ENCODE assay signal across 33 cellular contexts in the genomic region with DNA sequence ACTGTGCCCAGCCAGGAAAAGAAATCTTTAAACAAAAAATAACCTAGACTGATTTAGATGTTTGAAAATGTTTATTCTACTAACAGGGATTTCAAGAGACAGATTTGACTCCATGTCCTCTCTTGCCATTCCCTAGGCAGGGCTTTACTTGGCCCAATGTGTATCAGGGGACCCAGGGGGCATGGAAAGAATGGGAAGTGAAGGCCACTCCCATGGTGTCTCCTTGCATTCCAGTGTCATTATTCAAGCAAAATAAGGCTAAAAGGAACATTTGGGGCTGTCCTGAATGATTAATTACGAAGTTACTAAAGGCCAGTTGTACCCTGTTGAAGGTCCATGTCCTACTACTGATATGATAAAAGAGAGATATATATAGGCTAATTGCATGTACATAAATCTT.
DNase-seq lines count a peak whose midpoint lies in the region; ATAC-seq, FAIRE-seq and TF ChIP-seq lines count a peak whose summit lies in the region.
"Had no signal": no experiment of that assay in that cellular context is flagged by ENCODE, and none has a peak within 500 bp of the region (broad histone marks: within the 10 kb centered on the region; RNA-seq: fewer than 3 reads in every experiment).

No MANE protein-coding gene starts in this region.

- ATAC-seq in WTC11 (peak; percentile 50), GM21529 (IDR thresholded peaks at IDR 0.05; ENCODE audit: unreplicated experiment) (no peak)
- ATAC-seq: activated naive CD4-positive, alpha-beta T cell treated with anti-CD3 and anti-CD28 coated beads, Interleukin-2, amount 50 U/mL, for 72 hours; activated T-helper 17 cell treated with anti-CD3 and anti-CD28 coated beads, Interleukin-2, amount 50 U/mL, for 72 hours; heart left ventricle; Right ventricle myocardium inferior had no signal

- H3K9me3 ChIP-seq in keratinocyte (ENCODE audit: control insufficient read depth, low read depth, low read length): no peaks in the 10 kb centered on the region
- H3K9me3 ChIP-seq: uterus had no signal

- peaks cover 14% of the 10 kb centered on the region for H3K4me1 ChIP-seq in keratinocyte (ENCODE audit: control insufficient read depth, extremely low read depth, insufficient read depth, low read length)
- H3K4me1 ChIP-seq: uterus had no signal

- peak; percentile 18 for DNase-seq in ELF-1 (ENCODE audit: low read depth, low spot score)
- DNase-seq in WTC11 (ENCODE audit: low spot score): no peak
- no peak for DNase-seq in keratinocyte (ENCODE audit: low read depth, low spot score)
- DNase-seq in progenitor cell of endocrine pancreas (ENCODE audit: low spot score, unreplicated experiment): no peak
- no peak for DNase-seq in substantia nigra (lab: John Stamatoyannopoulos, UW)
- no peak for DNase-seq in GM13977 (ENCODE audit: low spot score)
- DNase-seq in medulla oblongata (ENCODE audit: extremely low spot score): no peak
- DNase-seq: activated CD4-positive, alpha-beta T cell treated with anti-CD3 and anti-CD28 coated beads, Interleukin-2, amount 50 U/mL, for 48 hours; activated CD4-positive, CD25-positive, alpha-beta regulatory T cell; activated CD8-positive, alpha-beta memory T cell treated with anti-CD3 and anti-CD28 coated beads, Interleukin-2, amount 50 U/mL, for 4 hours; aorta; Caco-2; DMS79 treated with DMSO at 0.1 percent for 48 hours; dorsolateral prefrontal cortex; heart left ventricle; IMR-90; MM.1S; NCI-H1417 treated with DMSO at 0.1 percent for 48 hours; NCI-H2081 treated with DMSO at 0.1 percent for 48 hours; NCI-H82; nucleus accumbens; stimulated activated CD4-positive, alpha-beta T cell treated with anti-CD3 and anti-CD28 coated beads, Interleukin-1b, Interleukin-23, amount 100 ng/mL, for 48 hours; SW 1271; T1000; uterus had no signal

- no peaks in the 10 kb centered on the region; the same call in 1 of the 2 replicates for H3K9me3 Mint-ChIP-seq in WTC11
- peaks cover 11% of the 10 kb centered on the region for H3K9me3 Mint-ChIP-seq in progenitor cell of endocrine pancreas (ENCODE audit: low read depth)
- H3K9me3 Mint-ChIP-seq: central memory CD8-positive, alpha-beta T cell had no signal

- POLR2A ChIA-PET in WTC11 (lab: Charles Lee): no interaction called here

- CTCF ChIA-PET in WTC11 (lab: Charles Lee): no interaction called here

- H3K4me1 Mint-ChIP-seq in WTC11: peaks cover 36% of the 10 kb centered on the region
- peaks cover 23% of the 10 kb centered on the region for H3K4me1 Mint-ChIP-seq in progenitor cell of endocrine pancreas (ENCODE audit: low read depth)

- TF ChIP-seq CTCF in WTC11 (IDR thresholded peaks at IDR 0.05): no peak
- TF ChIP-seq CTCF in keratinocyte (optimal IDR thresholded peaks at IDR 0.05 in 1 of 3, IDR thresholded peaks at IDR 0.05 in 1 of 3, conservative IDR thresholded peaks at IDR 0.05 in 1 of 3; ENCODE audit: extremely low read depth in 1 of 3, insufficient read depth in 2 of 3, low read length in 3 of 3): no peak
- TF ChIP-seq CTCF in progenitor cell of endocrine pancreas (IDR thresholded peaks at IDR 0.05; ENCODE audit: unreplicated experiment): no peak
- TF ChIP-seq CTCF in GM13977 (IDR thresholded peaks at IDR 0.05; ENCODE audit: extremely low read depth, insufficient read depth, missing control alignments): no peak

- H3K79me2 ChIP-seq in keratinocyte (ENCODE audit: control insufficient read depth, insufficient read depth, low read length): no peaks in the 10 kb centered on the region

- no peaks in the 10 kb centered on the region for H3K9me1 ChIP-seq in keratinocyte (ENCODE audit: control insufficient read depth, extremely low read depth, insufficient read depth, low read length)

- H2AFZ ChIP-seq in keratinocyte (ENCODE audit: control insufficient read depth, low read length): peak overlapping the region; percentile 47

- H3K27ac ChIP-seq in keratinocyte (ENCODE audit: control insufficient read depth, insufficient read depth, low read length) (no peak overlapping the region), substantia nigra (ENCODE audit: low read depth, low read length, poor library complexity, severe bottlenecking) (no peak overlapping the region)
- H3K27ac ChIP-seq: BLaER1 treated with 17β-estradiol and CSF1 and Interleukin-3, amounts not matched to agents 10 nM and 100 nM; heart left ventricle; skin epidermis; uterus had no signal

- no peak overlapping the region for H3K27ac Mint-ChIP-seq in WTC11
- peak overlapping the region; percentile 19 for H3K27ac Mint-ChIP-seq in progenitor cell of endocrine pancreas
- H3K27ac Mint-ChIP-seq: activated naive CD4-positive, alpha-beta T cell treated with anti-CD3 and anti-CD28 coated beads, Interleukin-2, amount 50 U/mL, for 72 hours; activated T-helper 17 cell treated with anti-CD3 and anti-CD28 coated beads, Interleukin-2, amount 50 U/mL, for 72 hours had no signal

- H3K27me3 Mint-ChIP-seq in WTC11 (ENCODE audit: low read depth) (no peaks in the 10 kb centered on the region), progenitor cell of endocrine pancreas (no peaks in the 10 kb centered on the region)
- H3K27me3 Mint-ChIP-seq: activated T-helper 17 cell treated with anti-CD3 and anti-CD28 coated beads, Interleukin-2, amount 50 U/mL, for 72 hours; central memory CD8-positive, alpha-beta T cell had no signal

- H3K4me3 Mint-ChIP-seq in WTC11 (no peak overlapping the region), progenitor cell of endocrine pancreas (ENCODE audit: low read depth) (no peak overlapping the region)
- H3K4me3 Mint-ChIP-seq: activated T-helper 17 cell treated with anti-CD3 and anti-CD28 coated beads, Interleukin-2, amount 50 U/mL, for 72 hours; central memory CD8-positive, alpha-beta T cell had no signal

- in situ Hi-C loops in GM13977 (cut with MboI; ENCODE audit: low pct_unique_long_range_greater_than_20kb, low sequenced_read_pairs, unreplicated experiment): loop anchor here (25.0 kb wide), 1 partner anchor 774 kb away; no protein-coding TSS in a partner anchor

- dilution Hi-C loops in keratinocyte (cut with MboI; ENCODE audit: extremely low pct_ligation_motif_present, low sequenced_read_pairs): no loop called here

- no peak overlapping the region for H3K9ac ChIP-seq in keratinocyte (ENCODE audit: control insufficient read depth, extremely low read depth, insufficient read depth, low read length)
- H3K9ac ChIP-seq: BLaER1 treated with 17β-estradiol and CSF1 and Interleukin-3, amounts not matched to agents 10 nM and 100 nM had no signal

- H3K4me2 ChIP-seq in keratinocyte (ENCODE audit: control insufficient read depth, extremely low read depth, insufficient read depth, low read depth, low read length): no peak overlapping the region
- H3K4me2 ChIP-seq: BLaER1 treated with 17β-estradiol and CSF1 and Interleukin-3, amounts not matched to agents 10 nM and 100 nM had no signal

- H3K4me3 ChIP-seq in keratinocyte (ENCODE audit: control insufficient read depth in 2 of 3, extremely low read depth in 1 of 3, insufficient read depth in 2 of 3, low read depth in 1 of 3, low read length in 3 of 3): no peak overlapping the region
- H3K4me3 ChIP-seq: BLaER1 treated with 17β-estradiol and CSF1 and Interleukin-3, amounts not matched to agents 10 nM and 100 nM; dorsolateral prefrontal cortex; heart left ventricle; skin epidermis; uterus had no signal

- H3K36me3 Mint-ChIP-seq in WTC11 (no peaks in the 10 kb centered on the region), progenitor cell of endocrine pancreas (ENCODE audit: insufficient read depth) (no peaks in the 10 kb centered on the region)

- no peaks in the 10 kb centered on the region for H3K27me3 ChIP-seq in keratinocyte (ENCODE audit: control insufficient read depth, extremely low read depth, insufficient read depth, low read length)
- H3K27me3 ChIP-seq: BLaER1 treated with 17β-estradiol and CSF1 and Interleukin-3, amounts not matched to agents 10 nM and 100 nM; dorsolateral prefrontal cortex; heart left ventricle; uterus had no signal

- no peaks in the 10 kb centered on the region for H4K20me1 ChIP-seq in keratinocyte (ENCODE audit: control insufficient read depth, extremely low read depth, insufficient read depth, low read length)
- H4K20me1 ChIP-seq: BLaER1 treated with 17β-estradiol and CSF1 and Interleukin-3, amounts not matched to agents 10 nM and 100 nM had no signal

- FAIRE-seq in keratinocyte (lab: Jason Lieb, UNC): no peak
- FAIRE-seq: GM12891 had no signal

- no peaks in the 10 kb centered on the region for H3K36me3 ChIP-seq in keratinocyte (ENCODE audit: control insufficient read depth in 2 of 2, extremely low read depth in 1 of 2, insufficient read depth in 2 of 2, low read length in 2 of 2)
- H3K36me3 ChIP-seq: BLaER1 treated with 17β-estradiol and CSF1 and Interleukin-3, amounts not matched to agents 10 nM and 100 nM; heart left ventricle; uterus had no signal

TF ChIP-seq in WTC11, 78 proteins besides CTCF, POLR2A, EP300 and RAD21 (continues in another document):
- TF ChIP-seq TEAD1 (CRISPR knock-in tag; IDR thresholded peaks at IDR 0.05) (no peak), ZNF232 (CRISPR knock-in tag; IDR thresholded peaks at IDR 0.05) (no peak), ETV6 (CRISPR knock-in tag; IDR thresholded peaks at IDR 0.05) (no peak)
- TF ChIP-seq, protein P1, sequence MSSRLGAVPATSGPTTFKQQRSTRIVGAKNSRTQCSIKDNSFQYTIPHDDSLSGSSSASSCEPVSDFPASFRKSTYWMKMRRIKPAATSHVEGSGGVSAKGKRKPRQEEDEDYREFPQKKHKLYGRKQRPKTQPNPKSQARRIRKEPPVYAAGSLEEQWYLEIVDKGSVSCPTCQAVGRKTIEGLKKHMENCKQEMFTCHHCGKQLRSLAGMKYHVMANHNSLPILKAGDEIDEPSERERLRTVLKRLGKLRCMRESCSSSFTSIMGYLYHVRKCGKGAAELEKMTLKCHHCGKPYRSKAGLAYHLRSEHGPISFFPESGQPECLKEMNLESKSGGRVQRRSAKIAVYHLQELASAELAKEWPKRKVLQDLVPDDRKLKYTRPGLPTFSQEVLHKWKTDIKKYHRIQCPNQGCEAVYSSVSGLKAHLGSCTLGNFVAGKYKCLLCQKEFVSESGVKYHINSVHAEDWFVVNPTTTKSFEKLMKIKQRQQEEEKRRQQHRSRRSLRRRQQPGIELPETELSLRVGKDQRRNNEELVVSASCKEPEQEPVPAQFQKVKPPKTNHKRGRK (CRISPR knock-in tag; IDR thresholded peaks at IDR 0.05; ENCODE audit: borderline replicate concordance): no peak
- TF ChIP-seq, protein P2, sequence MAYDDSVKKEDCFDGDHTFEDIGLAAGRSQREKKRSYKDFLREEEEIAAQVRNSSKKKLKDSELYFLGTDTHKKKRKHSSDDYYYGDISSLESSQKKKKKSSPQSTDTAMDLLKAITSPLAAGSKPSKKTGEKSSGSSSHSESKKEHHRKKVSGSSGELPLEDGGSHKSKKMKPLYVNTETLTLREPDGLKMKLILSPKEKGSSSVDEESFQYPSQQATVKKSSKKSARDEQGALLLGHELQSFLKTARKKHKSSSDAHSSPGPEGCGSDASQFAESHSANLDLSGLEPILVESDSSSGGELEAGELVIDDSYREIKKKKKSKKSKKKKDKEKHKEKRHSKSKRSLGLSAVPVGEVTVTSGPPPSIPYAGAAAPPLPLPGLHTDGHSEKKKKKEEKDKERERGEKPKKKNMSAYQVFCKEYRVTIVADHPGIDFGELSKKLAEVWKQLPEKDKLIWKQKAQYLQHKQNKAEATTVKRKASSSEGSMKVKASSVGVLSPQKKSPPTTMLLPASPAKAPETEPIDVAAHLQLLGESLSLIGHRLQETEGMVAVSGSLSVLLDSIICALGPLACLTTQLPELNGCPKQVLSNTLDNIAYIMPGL (CRISPR knock-in tag; IDR thresholded peaks at IDR 0.05): no peak
